8 cellular contexts compared by ENCODE assay signal in the genomic region with DNA sequence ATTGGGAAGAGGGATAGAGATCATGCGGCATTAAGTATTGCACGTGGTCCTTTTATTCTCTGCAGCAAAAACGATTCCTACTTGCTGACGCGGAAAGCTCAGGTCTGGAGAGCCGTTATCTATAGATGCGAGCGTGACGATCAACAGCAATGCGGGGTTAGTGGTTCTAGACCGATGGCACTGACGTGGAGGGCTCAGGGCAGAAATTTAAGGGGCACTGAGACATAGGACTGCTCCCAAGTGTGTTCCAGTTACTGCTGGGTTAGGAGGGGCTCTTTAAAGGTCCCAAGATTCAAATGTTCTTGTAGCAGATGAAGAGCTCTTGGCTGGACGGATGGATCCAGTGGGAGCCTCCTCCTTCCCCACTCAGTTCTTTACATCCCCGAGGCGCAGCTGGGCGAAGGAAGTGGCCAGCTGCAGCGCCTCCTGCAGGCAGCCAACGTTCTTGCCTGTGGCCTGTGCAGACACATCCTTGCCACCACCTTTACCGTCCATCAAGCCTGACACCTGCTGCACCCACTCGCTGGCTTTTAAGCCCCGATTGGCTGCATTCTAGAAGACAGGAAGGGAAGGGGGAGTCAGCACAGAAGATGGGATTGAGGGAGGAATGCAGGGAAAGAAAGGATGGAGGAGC. TPM values are rescaled to one million over a fixed set of nuclear protein-coding genes. Genes with fewer than 3 reads are reported as not detected.
DNase-seq lines count a peak whose midpoint lies in the region; ATAC-seq lines count a peak whose summit lies in the region.

No MANE protein-coding gene starts in this region.

- peak overlapping the region; percentile 91 for H3K27ac Mint-ChIP-seq in activated naive CD8-positive, alpha-beta T cell treated with anti-CD3 and anti-CD28 coated beads for 36 hours
- H3K27ac Mint-ChIP-seq in naive B cell: peak overlapping the region in 2 of 6 donors; percentile 91 to 97

- peaks cover 3% of the 10 kb centered on the region for H3K27me3 Mint-ChIP-seq in activated naive CD8-positive, alpha-beta T cell treated with anti-CD3 and anti-CD28 coated beads for 36 hours
- H3K27me3 Mint-ChIP-seq in naive B cell: no peaks in the 10 kb centered on the region

- H3K36me3 Mint-ChIP-seq in activated naive CD8-positive, alpha-beta T cell treated with anti-CD3 and anti-CD28 coated beads for 36 hours: peaks cover 30% of the 10 kb centered on the region
- peaks cover 0 to 7% of the 10 kb centered on the region in 2 donors for H3K36me3 Mint-ChIP-seq in naive B cell

- ATAC-seq in naive B cell (ENCODE audit: low read depth in 2 of 2) (no peak), GM18502 (IDR thresholded peaks at IDR 0.05; ENCODE audit: poor library complexity, unreplicated experiment) (no peak), GM18909 (IDR thresholded peaks at IDR 0.05; ENCODE audit: poor library complexity, unreplicated experiment) (no peak)

- peak overlapping the region; percentile 85 for H3K4me3 Mint-ChIP-seq in activated naive CD8-positive, alpha-beta T cell treated with anti-CD3 and anti-CD28 coated beads for 36 hours
- H3K4me3 Mint-ChIP-seq in naive B cell: peak overlapping the region in 6 of 8 donors; percentile 86 to 97 (median 92)

- no peaks in the 10 kb centered on the region for H3K9me3 Mint-ChIP-seq in activated naive CD8-positive, alpha-beta T cell treated with anti-CD3 and anti-CD28 coated beads for 36 hours
- no peaks in the 10 kb centered on the region for H3K9me3 Mint-ChIP-seq in naive B cell

- DNase-seq in EH (ENCODE audit: low read depth) (peak; percentile 21), HuH-7.5 (ENCODE audit: low spot score) (peak; percentile 40), naive B cell (no peak), NCI-H2081 treated with DMSO at 0.1 percent for 48 hours (lab: John Stamatoyannopoulos, UW) (no peak), NCI-H748 (lab: John Stamatoyannopoulos, UW; ENCODE audit: unreplicated experiment) (no peak)
- DNase-seq in activated naive CD8-positive, alpha-beta T cell treated with anti-CD3 and anti-CD28 coated beads for 36 hours: peak; percentile 33

- peaks cover 19% of the 10 kb centered on the region for H3K4me1 Mint-ChIP-seq in activated naive CD8-positive, alpha-beta T cell treated with anti-CD3 and anti-CD28 coated beads for 36 hours
- H3K4me1 Mint-ChIP-seq in naive B cell: peaks cover 9 to 18% (median 11%) of the 10 kb centered on the region in 3 donors

RNA-seq across cellular contexts. Expression of gene EXOSC6, which starts 0.7 kb away (rescaled TPM):
- 10 to 100 TPM; 34.9 to 35.5 TPM for total RNA-seq in activated naive CD8-positive, alpha-beta T cell treated with anti-CD3 and anti-CD28 coated beads for 36 hours
- polyA plus RNA-seq in naive B cell (ENCODE audit: low read depth in 6 of 6): 10 to 100 TPM in 5 of 6 donors, 1 to 10 TPM in 1; 8.1 to 24.6 (median 12.2) TPM

RNA-seq across cellular contexts. Expression of gene AARS1, which starts 36.8 kb away (rescaled TPM):
- 100 to 1,000 TPM; 167 to 173 TPM for total RNA-seq in activated naive CD8-positive, alpha-beta T cell treated with anti-CD3 and anti-CD28 coated beads for 36 hours
- polyA plus RNA-seq in naive B cell (ENCODE audit: low read depth in 6 of 6): 10 to 100 TPM; 24.6 to 42.7 (median 28.8) TPM

RNA-seq across cellular contexts. Expression of gene DDX19B, which starts 46.5 kb away (rescaled TPM):
- 10 to 100 TPM; 36.7 to 39.3 TPM for total RNA-seq in activated naive CD8-positive, alpha-beta T cell treated with anti-CD3 and anti-CD28 coated beads for 36 hours
- polyA plus RNA-seq in naive B cell (ENCODE audit: low read depth in 6 of 6): 10 to 100 TPM; 33.8 to 54.6 (median 37.8) TPM

Comparison
In these comparisons a context has a peak if more than half of its experiments do, and no peak if none do; other contexts are left out.
1. DNase-seq: peak in EH (single experiment), HuH-7.5 (single experiment) and activated naive CD8-positive, alpha-beta T cell treated with anti-CD3 and anti-CD28 coated beads for 36 hours (single experiment); none in naive B cell (single experiment), NCI-H2081 treated with DMSO at 0.1 percent for 48 hours (single experiment) and NCI-H748 (single experiment).